Comparison of ENCODE assay signal across 8 cellular contexts in genomic region chr2:210054696-210055095, GRCh38.
"Had no signal": no experiment of that assay in that cellular context is flagged by ENCODE, and none has a peak within 500 bp of the region (broad histone marks: within the 10 kb centered on the region; RNA-seq: fewer than 3 reads in every experiment).

No MANE protein-coding gene starts in this region.

- H3K4me3 ChIP-seq: GM12878 had no signal

- DNase-seq: GDM1, GF-D8 had no signal

- FAIRE-seq: G401.6, GM12878, GM12891, GM12892, GM18507, GM19239 had no signal

- ATAC-seq: GM12878 had no signal
